ENCODE assay signal across 22 cellular contexts in the genomic region with DNA sequence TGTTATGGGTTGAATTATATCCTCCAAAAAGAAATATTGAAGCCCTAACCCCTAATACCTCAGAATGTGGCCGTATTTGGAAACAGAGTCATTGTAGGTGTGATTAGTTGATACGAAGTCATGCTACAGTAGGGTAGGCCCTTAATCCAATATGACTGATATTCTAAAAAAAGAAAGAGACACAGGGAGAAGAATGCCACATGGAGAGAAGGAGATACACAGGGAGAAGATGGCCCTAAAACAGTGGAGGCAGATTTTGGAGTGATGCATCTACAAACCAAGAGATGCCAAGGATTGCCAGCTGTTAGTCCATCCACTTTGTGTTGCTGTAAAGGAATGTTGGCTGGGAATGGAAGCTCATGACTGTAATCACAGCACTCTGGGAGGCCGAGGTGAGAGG. TPM values are rescaled to one million over a fixed set of nuclear protein-coding genes. Genes with fewer than 3 reads are reported as not detected.
A peak's percentile ranks its signal among the peaks of the same experiment; 100 is the strongest.
DNase-seq lines count a peak whose midpoint lies in the region; ATAC-seq and TF ChIP-seq lines count a peak whose summit lies in the region.
"Had no signal": no experiment of that assay in that cellular context is flagged by ENCODE, and none has a peak within 500 bp of the region (broad histone marks: within the 10 kb centered on the region; RNA-seq: fewer than 3 reads in every experiment).

No MANE protein-coding gene starts in this region.

- no peaks in the 10 kb centered on the region for H4K20me1 ChIP-seq in MM.1S (ENCODE audit: insufficient read depth, low read length)

- H2AFZ ChIP-seq in MM.1S (ENCODE audit: low read length): no peak overlapping the region
- H2AFZ ChIP-seq: PC-9 had no signal

- TF ChIP-seq POLR2A in upper lobe of left lung (IDR thresholded peaks at IDR 0.05): no peak

- no peaks in the 10 kb centered on the region for H3K9me2 ChIP-seq in MM.1S (replicated peaks; ENCODE audit: insufficient read depth, low read length)

- H3K4me3 Mint-ChIP-seq in activated T-cell treated with anti-CD3 and anti-CD28 coated beads, Interleukin-2, amount 50 U/mL, for 72 hours: peak overlapping the region in 1 of 2 donors; percentile 51
- H3K4me3 Mint-ChIP-seq: type B pancreatic cell had no signal

- H3K9me3 Mint-ChIP-seq in activated T-cell treated with anti-CD3 and anti-CD28 coated beads, Interleukin-2, amount 50 U/mL, for 72 hours: peaks cover 7 to 13% of the 10 kb centered on the region in 2 donors

- peaks cover 8 to 17% of the 10 kb centered on the region in 2 donors for H3K36me3 Mint-ChIP-seq in activated T-cell treated with anti-CD3 and anti-CD28 coated beads, Interleukin-2, amount 50 U/mL, for 72 hours (ENCODE audit: insufficient read depth in 2 of 2)
- H3K36me3 Mint-ChIP-seq: type B pancreatic cell had no signal

- DNase-seq in activated T-cell treated with anti-CD3 and anti-CD28 coated beads, Interleukin-2, amount 50 U/mL, for 72 hours: no peak
- DNase-seq in activated T-cell treated with anti-CD3 and anti-CD28 coated beads, Interleukin-2, amount 50 U/mL, for 48 hours: no peak
- no peak for DNase-seq in MM.1S
- DNase-seq in myocyte (ENCODE audit: low read depth): peak; percentile 95
- no peak for DNase-seq in NCI-H1092 (lab: John Stamatoyannopoulos, UW)
- no peak for DNase-seq in upper lobe of left lung
- DNase-seq in RKO (ENCODE audit: low spot score): no peak
- DNase-seq in GM03348 (ENCODE audit: low spot score): no peak
- DNase-seq: activated CD4-positive, alpha-beta T cell treated with anti-CD3 and anti-CD28 coated beads for 48 hours; activated effector memory CD4-positive, alpha-beta T cell treated with anti-CD3 and anti-CD28 coated beads, Interleukin-2, amount 50 U/mL, for 16 hours; cortex of kidney; EL; glutamatergic neuron; NCI-H1048; NCI-H1930; NCI-H2227 treated with DMSO at 0.1 percent for 48 hours; occipital lobe; PC-9; SIG-M5; stimulated activated CD4-positive, alpha-beta T cell treated with anti-CD3 and anti-CD28 coated beads, Interleukin-2, amount 100 ng/mL, for 48 hours had no signal

- H3K27me3 ChIP-seq in MM.1S (replicated peaks; ENCODE audit: insufficient read depth, low read length): no peaks in the 10 kb centered on the region
- H3K27me3 ChIP-seq in upper lobe of left lung: no peaks in the 10 kb centered on the region

- H3K9ac ChIP-seq in MM.1S (ENCODE audit: low read length): peak overlapping the region; percentile 47; the same call in 1 of the 2 replicates

- peaks cover 18% of the 10 kb centered on the region for H3K4me1 ChIP-seq in MM.1S (ENCODE audit: low read length)
- peaks cover 0 to 3% (median 0%) of the 10 kb centered on the region in 4 donors for H3K4me1 ChIP-seq in upper lobe of left lung

- H3K27ac ChIP-seq in MM.1S (ENCODE audit: low read length): peak overlapping the region; percentile 48; the same call in 1 of the 2 replicates
- no peak overlapping the region for H3K27ac ChIP-seq in upper lobe of left lung
- H3K27ac ChIP-seq: A549, PC-9 had no signal

- no peaks in the 10 kb centered on the region for H3K36me3 ChIP-seq in MM.1S (replicated peaks; ENCODE audit: insufficient read depth, low read length)
- no peaks in the 10 kb centered on the region for H3K36me3 ChIP-seq in upper lobe of left lung

- peak overlapping the region; percentile 24; the same call in 1 of the 2 replicates for H3K4me3 ChIP-seq in MM.1S (ENCODE audit: low read length)
- H3K4me3 ChIP-seq in upper lobe of left lung: no peak overlapping the region
- H3K4me3 ChIP-seq: A549, PC-9 had no signal

- peak overlapping the region; percentile 96 for H3K27ac Mint-ChIP-seq in activated T-cell treated with anti-CD3 and anti-CD28 coated beads, Interleukin-2, amount 50 U/mL, for 72 hours
- H3K27ac Mint-ChIP-seq: type B pancreatic cell had no signal

- H3K27me3 Mint-ChIP-seq in activated T-cell treated with anti-CD3 and anti-CD28 coated beads, Interleukin-2, amount 50 U/mL, for 72 hours (ENCODE audit: low read depth): peaks cover 8% of the 10 kb centered on the region
- H3K27me3 Mint-ChIP-seq: type B pancreatic cell had no signal

- H3F3A ChIP-seq in MM.1S (ENCODE audit: insufficient read depth, low read length): peaks cover 15% of the 10 kb centered on the region

- H3K79me2 ChIP-seq in MM.1S (ENCODE audit: low read length): no peaks in the 10 kb centered on the region

- peak overlapping the region; percentile 67 for H3K4me2 ChIP-seq in MM.1S (ENCODE audit: low read depth, low read length)
- H3K4me2 ChIP-seq: A549, PC-9 had no signal

- peaks cover 12% of the 10 kb centered on the region for H3K4me1 Mint-ChIP-seq in activated T-cell treated with anti-CD3 and anti-CD28 coated beads, Interleukin-2, amount 50 U/mL, for 72 hours (ENCODE audit: low read depth)

- peak in 1 of 2 donors; percentile 15 for ATAC-seq in activated T-cell treated with anti-CD3 and anti-CD28 coated beads, Interleukin-2, amount 50 U/mL, for 72 hours (replicated peaks in 1 of 2)
- no peak for ATAC-seq in upper lobe of left lung (ENCODE audit: low FRiP score in 2 of 2)
- ATAC-seq: A549 had no signal

- 95 to 96% methylated on average over 3 of the region's 3 CpGs for WGBS in upper lobe of left lung, 2 donors

- H3K9me3 ChIP-seq in MM.1S (replicated peaks; ENCODE audit: insufficient read depth, low read length) (no peaks in the 10 kb centered on the region), upper lobe of left lung (no peaks in the 10 kb centered on the region)
- H3K9me3 ChIP-seq: A549 had no signal

- no peak for TF ChIP-seq EP300 in upper lobe of left lung (IDR thresholded peaks at IDR 0.05)

- TF ChIP-seq CTCF in MM.1S (IDR thresholded peaks at IDR 0.05; ENCODE audit: low read length): no peak
- no peak for TF ChIP-seq CTCF in upper lobe of left lung (IDR thresholded peaks at IDR 0.05)

RNA-seq across cellular contexts. Expression of gene ARRDC3, which starts 21.3 kb away (rescaled TPM):
- total RNA-seq in activated T-cell treated with anti-CD3 and anti-CD28 coated beads, Interleukin-2, amount 50 U/mL, for 72 hours: 10 to 100 TPM; 12.8 to 21.1 TPM
- total RNA-seq in myocyte: 46.9 and 53.0 TPM in 2 replicates
- 7.8 TPM for polyA plus RNA-seq in myocyte (2012)
- 100 to 1,000 TPM in 3 of 6 donors, 10 to 100 TPM in 3; 43.2 to 175 (median 107) TPM for total RNA-seq in upper lobe of left lung
